Comparison of ENCODE assay signal across 16 cellular contexts in the genomic region with DNA sequence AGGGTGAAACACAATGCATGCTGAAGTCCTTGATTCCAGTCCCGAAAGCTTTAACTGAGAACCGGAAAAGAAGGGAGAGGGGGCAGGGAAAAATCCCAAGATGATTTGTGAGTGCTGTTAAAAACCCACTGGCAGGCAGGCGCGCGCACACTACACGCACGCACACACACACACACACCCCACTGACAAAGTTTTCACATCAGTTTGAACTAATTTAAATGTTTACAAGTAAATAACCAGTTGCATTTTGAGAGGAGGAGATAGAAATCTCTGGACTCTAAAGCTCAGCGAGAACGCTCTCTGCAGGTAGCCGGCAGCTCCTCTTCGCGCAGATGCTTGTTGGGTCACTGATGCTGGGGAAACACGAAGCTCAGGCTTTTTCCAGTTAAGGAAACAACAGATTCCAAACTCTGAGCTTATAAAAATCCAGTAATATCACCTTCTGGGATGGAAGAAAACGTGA. TPM values are rescaled to one million over a fixed set of nuclear protein-coding genes. Genes with fewer than 3 reads are reported as not detected.
DNase-seq lines count a peak whose midpoint lies in the region; ATAC-seq and TF ChIP-seq lines count a peak whose summit lies in the region.
"Had no signal": no experiment of that assay in that cellular context is flagged by ENCODE, and none has a peak within 500 bp of the region (broad histone marks: within the 10 kb centered on the region; RNA-seq: fewer than 3 reads in every experiment).

No MANE protein-coding gene starts in this region.

- H3K36me3 ChIP-seq in H7 (replicated peaks; ENCODE audit: control insufficient read depth, insufficient read depth, low read length) (no peaks in the 10 kb centered on the region), Panc1 (ENCODE audit: control insufficient read depth, insufficient read depth, low read length) (no peaks in the 10 kb centered on the region), hepatocyte (replicated peaks; ENCODE audit: insufficient read depth, low read depth) (no peaks in the 10 kb centered on the region)

- intact Hi-C loops in Panc1 (cut with micrococcal nuclease; ENCODE audit: unreplicated experiment) = no loop called here

- POLR2A ChIA-PET in Panc1 (lab: Charles Lee) = interaction anchor here (0.7 kb wide), 1 partner anchor 739 kb away, joined by 3 read pairs; no protein-coding TSS in a partner anchor

- H3K4me1 ChIP-seq in Panc1 (ENCODE audit: control insufficient read depth, insufficient read depth, low read length) = no peaks in the 10 kb centered on the region
- peaks cover 6% of the 10 kb centered on the region for H3K4me1 ChIP-seq in hepatocyte (ENCODE audit: insufficient read depth)

- no peak overlapping the region for H2AFZ ChIP-seq in hepatocyte

- H4K20me1 ChIP-seq in hepatocyte (ENCODE audit: insufficient read depth, poor library complexity, severe bottlenecking) = no peaks in the 10 kb centered on the region

- WGBS in hepatocyte (ENCODE audit: low lambda C conversion rate, missing lambda C conversion rate) = 4% methylated on average over 14 of the region's 14 CpGs

- no peaks in the 10 kb centered on the region for H3K79me2 ChIP-seq in hepatocyte

- no peak for TF ChIP-seq CTCF in Panc1 (IDR thresholded peaks at IDR 0.05)
- TF ChIP-seq CTCF in hepatocyte (IDR thresholded peaks at IDR 0.05; ENCODE audit: poor library complexity) = no peak

- H3K27ac ChIP-seq in Panc1 (ENCODE audit: low read length) = no peak overlapping the region
- no peak overlapping the region for H3K27ac ChIP-seq in hepatocyte
- H3K27ac ChIP-seq: coronary artery had no signal

- H3K9me3 ChIP-seq in Panc1 (ENCODE audit: control insufficient read depth, insufficient read depth, low read depth, low read length) = no peaks in the 10 kb centered on the region
- H3K9me3 ChIP-seq in hepatocyte (ENCODE audit: low read depth) = no peaks in the 10 kb centered on the region

- no TSS peak for BruUV-seq in Panc1 (replicated peaks; lab: Mats Ljungman, UMichigan)

- DNase-seq in H7 = peak; percentile 21
- DNase-seq in Panc1 (ENCODE audit: low read depth, low spot score) = no peak
- no peak for DNase-seq in hepatocyte (ENCODE audit: low spot score)
- peak; percentile 23 for DNase-seq in occipital lobe (lab: John Stamatoyannopoulos, UW)
- no peak for DNase-seq in left lobe of liver (ENCODE audit: low spot score)
- DNase-seq in GF-D8 (lab: John Stamatoyannopoulos, UW) = no peak
- DNase-seq: activated CD4-positive, alpha-beta memory T cell treated with anti-CD3 and anti-CD28 coated beads, Interleukin-2, amount 10 ng/mL, durations not matched to agents 7 days and 5 days; activated naive CD4-positive, alpha-beta T cell treated with anti-CD3 and anti-CD28 coated beads for 36 hours; stimulated activated CD4-positive, alpha-beta T cell treated with anti-CD3 and anti-CD28 coated beads, Interleukin-2, amount 100 ng/mL, for 48 hours; stimulated activated naive CD4-positive, alpha-beta T cell treated with Interleukin-2 at 50 U/mL for 16 hours had no signal

- H3K4me3 ChIP-seq in H7 (ENCODE audit: insufficient read depth, low read depth, low read length) (peak overlapping the region; percentile 49), Panc1 (ENCODE audit: low read depth in 2 of 2, low read length in 2 of 2) (peak overlapping the region; percentile 39 to 40), hepatocyte (no peak overlapping the region)
- H3K4me3 ChIP-seq: coronary artery had no signal

- H3K9me2 ChIP-seq in hepatocyte (replicated peaks; ENCODE audit: insufficient read depth) = no peaks in the 10 kb centered on the region

- in situ Hi-C loops in Panc1 (cut with HindIII; ENCODE audit: low pct_unique_long_range_greater_than_20kb, low sequenced_read_pairs) = no loop called here

- H3K27me3 ChIP-seq in H7 (ENCODE audit: control insufficient read depth, insufficient read depth, low read length) (peaks cover 52% of the 10 kb centered on the region), Panc1 (ENCODE audit: control insufficient read depth, insufficient read depth, low read length) (0 out of 2 replicates have a peak, but pooled peaks cover 2% of the 10 kb centered on the region), hepatocyte (peaks cover 65% of the 10 kb centered on the region)

- ATAC-seq in Panc1 (no peak), left lobe of liver (no peak), GM21786 (IDR thresholded peaks at IDR 0.05; ENCODE audit: unreplicated experiment) (no peak), GM21447 (IDR thresholded peaks at IDR 0.05; ENCODE audit: unreplicated experiment) (no peak)
- ATAC-seq: HepG2 had no signal

- peak overlapping the region; percentile 72 for H3K4me2 ChIP-seq in hepatocyte

- CTCF ChIA-PET in Panc1 (lab: Charles Lee) = interaction anchor here (0.5 kb wide), 1 partner anchor 1183 kb away, joined by 3 read pairs; no protein-coding TSS in a partner anchor

RNA-seq across cellular contexts. Expression of gene SLITRK1, which starts 0.8 kb away (rescaled TPM):
- total RNA-seq in H7 (2014; rRNA removed; shearing (Covaris generic)) = 0.04 and 0.07 TPM in 2 replicates
- total RNA-seq in Panc1 (2021; ENCODE audit: unreplicated experiment) (0.08 TPM), hepatocyte (not detected in 2 replicates), occipital lobe (29.6 TPM), left lobe of liver (not detected)
- polyA plus RNA-seq in Panc1 (2012; ENCODE audit: insufficient read length) = 0.06 TPM
- polyA plus RNA-seq in hepatocyte = 0.04 TPM in 1 of 2 replicates, not detected in the other
- total RNA-seq: activated CD4-positive, alpha-beta memory T cell treated with anti-CD3 and anti-CD28 coated beads, Interleukin-2, amount 10 ng/mL, durations not matched to agents 7 days and 5 days; activated naive CD4-positive, alpha-beta T cell treated with anti-CD3 and anti-CD28 coated beads for 36 hours; HepG2; lower leg skin; pulmonary artery endothelial cell had no signal
- polyA plus RNA-seq: HepG2 had no signal

Comparison
In these comparisons a context has a peak if more than half of its experiments do, and no peak if none do; other contexts are left out.
1. DNase-seq: peak in H7 (single experiment) and occipital lobe (single experiment); none in Panc1 (single experiment), hepatocyte (single experiment), left lobe of liver (single experiment) and GF-D8 (single experiment).
2. RNA of gene SLITRK1, which starts 0.8 kb away (total RNA-seq): 29.6 TPM in occipital lobe (single experiment); 0.08 TPM in Panc1 (single experiment), 0.04 to 0.07 TPM in H7, not detected in hepatocyte and not detected in left lobe of liver (single experiment); every median in the first group is over 10 times any median in the second.